ENCODE assay signal across 10 cellular contexts in genomic region chr3:100040846-100041245, GRCh38.
A peak's percentile ranks its signal among the peaks of the same experiment; 100 is the strongest.
DNase-seq lines count a peak whose midpoint lies in the region; ATAC-seq and TF ChIP-seq lines count a peak whose summit lies in the region.
"Had no signal": no experiment of that assay in that cellular context is flagged by ENCODE, and none has a peak within 500 bp of the region (broad histone marks: within the 10 kb centered on the region; RNA-seq: fewer than 3 reads in every experiment).

No MANE protein-coding gene starts in this region.

- H3K4me3 ChIP-seq in A673 (ENCODE audit: low read depth, low read length, poor library complexity, severe bottlenecking) (no peak overlapping the region), heart right ventricle (no peak overlapping the region), prostate gland (no peak overlapping the region)

- DNase-seq in A673 (ENCODE audit: low spot score) (no peak), heart right ventricle (peak in 1 of 2 donors; percentile 23), prostate gland (ENCODE audit: low spot score) (no peak), T-helper 9 cell (no peak), T-cell (no peak), NCI-H2107 treated with DMSO at 0.1 percent for 48 hours (lab: John Stamatoyannopoulos, UW; ENCODE audit: unreplicated experiment) (no peak)
- DNase-seq in activated CD4-positive, alpha-beta T cell treated with anti-CD3 and anti-CD28 coated beads, Interleukin-2, amount 50 U/mL, for 1 hour: no peak
- DNase-seq: GDM1 had no signal

- 56 to 71% (median 56%) methylated on average over 2 of the region's 2 CpGs for WGBS in adipose tissue, 3 donors
- 62 to 63% methylated on average over 2 of the region's 2 CpGs for WGBS in heart right ventricle, 2 donors
- 16% methylated on average over 2 of the region's 2 CpGs for WGBS in prostate gland

- H3K9me3 ChIP-seq in A673 (ENCODE audit: low read depth, low read length, poor library complexity, severe bottlenecking): no peaks in the 10 kb centered on the region
- H3K9me3 ChIP-seq in heart right ventricle: no peaks in the 10 kb centered on the region
- H3K9me3 ChIP-seq in prostate gland: no peaks in the 10 kb centered on the region

- H3K9me3 Mint-ChIP-seq in T-cell: no peaks in the 10 kb centered on the region
- H3K9me3 Mint-ChIP-seq: dendritic cell treated with granulocyte-macrophage colony-stimulating factor and Interleukin-4, amounts not matched to agents 40 ng/mL and 50 ng/mL, for 4 days had no signal

- H3K36me3 Mint-ChIP-seq in T-cell: no peaks in the 10 kb centered on the region

- H3K27ac Mint-ChIP-seq in T-cell: no peak overlapping the region
- H3K27ac Mint-ChIP-seq: dendritic cell treated with granulocyte-macrophage colony-stimulating factor and Interleukin-4, amounts not matched to agents 40 ng/mL and 50 ng/mL, for 4 days had no signal

- POLR2A ChIA-PET in A673 (lab: Charles Lee; ENCODE audit: low non-redundant PET): interaction anchor here (0.6 kb wide), 1 partner anchor 180 kb away, joined by 3 read pairs; no protein-coding TSS in a partner anchor
- POLR2A ChIA-PET in T-cell (lab: Charles Lee): no interaction called here

- intact Hi-C loops in A673 (cut with micrococcal nuclease; ENCODE audit: unreplicated experiment) (no loop called here), heart right ventricle (cut with DNase I) (loop anchor here in 6 of 10 donors (1.0 to 10.0 kb wide), 7 partner anchors 11 to 194 kb away; no protein-coding TSS in a partner anchor), prostate gland (cut with DNase I) (loop anchor here (5.0 to 10.0 kb wide), 3 partner anchors 74 to 196 kb away; no protein-coding TSS in a partner anchor)

- no peak for TF ChIP-seq CTCF in A673 (conservative IDR thresholded peaks at IDR 0.05; ENCODE audit: low read depth, low read length)
- TF ChIP-seq CTCF in heart right ventricle (IDR thresholded peaks at IDR 0.05): no peak
- TF ChIP-seq CTCF in prostate gland (IDR thresholded peaks at IDR 0.05): no peak

- H3K4me3 Mint-ChIP-seq in T-cell: no peak overlapping the region
- H3K4me3 Mint-ChIP-seq: dendritic cell treated with granulocyte-macrophage colony-stimulating factor and Interleukin-4, amounts not matched to agents 40 ng/mL and 50 ng/mL, for 4 days had no signal

- no peak for TF ChIP-seq POLR2A in prostate gland (IDR thresholded peaks at IDR 0.05)

- H3K27me3 Mint-ChIP-seq in T-cell: no peaks in the 10 kb centered on the region
- H3K27me3 Mint-ChIP-seq: dendritic cell treated with granulocyte-macrophage colony-stimulating factor and Interleukin-4, amounts not matched to agents 40 ng/mL and 50 ng/mL, for 4 days had no signal

- CTCF ChIA-PET in A673 (lab: Charles Lee) (no interaction called here), T-cell (lab: Charles Lee) (interaction anchor here in 1 of 2 donors (0.6 kb wide), 1 partner anchor 21 kb away, joined by 7 read pairs; no protein-coding TSS in a partner anchor)

- H3K27ac ChIP-seq in A673 (ENCODE audit: low read depth, low read length, poor library complexity, severe bottlenecking) (no peak overlapping the region), adipose tissue (ENCODE audit: low read depth, low read length) (peak overlapping the region; percentile 83), heart right ventricle (peak overlapping the region; percentile 81 to 91 (median 86)), prostate gland (peak overlapping the region; percentile 70 to 79)

- H3K27me3 ChIP-seq in A673 (replicated peaks; ENCODE audit: insufficient read depth, low read depth, low read length, poor library complexity) (no peaks in the 10 kb centered on the region), heart right ventricle (no peaks in the 10 kb centered on the region), prostate gland (replicated peaks; ENCODE audit: insufficient read depth) (no peaks in the 10 kb centered on the region)

- H3K4me1 ChIP-seq in A673 (ENCODE audit: insufficient read depth, low read length, poor library complexity, severe bottlenecking) (peaks cover 4% of the 10 kb centered on the region), heart right ventricle (peaks cover 11 to 60% (median 40%) of the 10 kb centered on the region in 9 donors), prostate gland (replicated peaks) (peaks cover 7% of the 10 kb centered on the region)

- peaks cover 0 to 3% (median 0%) of the 10 kb centered on the region in 3 donors for H3K4me1 Mint-ChIP-seq in T-cell

- BruUV-seq in A673 (replicated peaks; lab: Mats Ljungman, UMichigan): TSS peak; percentile 73

- H3K36me3 ChIP-seq in A673 (ENCODE audit: insufficient read depth, low read length, poor library complexity, severe bottlenecking): no peaks in the 10 kb centered on the region
- no peaks in the 10 kb centered on the region for H3K36me3 ChIP-seq in heart right ventricle
- H3K36me3 ChIP-seq in prostate gland: no peaks in the 10 kb centered on the region

- peak; percentile 11 to 47 (median 18) for ATAC-seq in heart right ventricle
- ATAC-seq in T-cell (replicated peaks in 1 of 4): no peak

Comparison
In these comparisons a context has a peak if more than half of its experiments do, and no peak if none do; other contexts are left out.
1. ATAC-seq: peak in heart right ventricle (8 of 8); none in T-cell (0 of 4).